ENCODE assay signal across 1 cellular context in genomic region chr5:132825165-132825823, GRCh38.
A peak's percentile ranks its signal among the peaks of the same experiment; 100 is the strongest.
TF ChIP-seq lines count a peak whose summit lies in the region.

No MANE protein-coding gene starts in this region.

TF ChIP-seq in WTC11, 78 proteins besides CTCF, POLR2A, EP300 and RAD21 (continued from another document):
- no peak for TF ChIP-seq E2F1 (CRISPR knock-in tag; IDR thresholded peaks at IDR 0.05)
- TF ChIP-seq NR2C2 (CRISPR knock-in tag; IDR thresholded peaks at IDR 0.05): no peak
- TF ChIP-seq SP1 (CRISPR knock-in tag; conservative IDR thresholded peaks at IDR 0.05): no peak
- TF ChIP-seq TP53 (CRISPR knock-in tag; IDR thresholded peaks at IDR 0.05): 0 out of 2 replicates have a peak, but pooled peaks have one; percentile 48
- TF ChIP-seq FOXJ3 (CRISPR knock-in tag; IDR thresholded peaks at IDR 0.05; ENCODE audit: borderline replicate concordance): no peak
- no peak for TF ChIP-seq IRF1 (CRISPR knock-in tag; IDR thresholded peaks at IDR 0.05)
- TF ChIP-seq RORB (CRISPR knock-in tag; IDR thresholded peaks at IDR 0.05): no peak
- no peak for TF ChIP-seq FOXP4 (CRISPR knock-in tag; IDR thresholded peaks at IDR 0.05)
- no peak for TF ChIP-seq ZNF671 (CRISPR knock-in tag; IDR thresholded peaks at IDR 0.05)
- TF ChIP-seq NFE2L1 (CRISPR knock-in tag; IDR thresholded peaks at IDR 0.05): 0 out of 2 replicates have a peak, but pooled peaks have one; percentile 51
- TF ChIP-seq PREB (CRISPR knock-in tag; IDR thresholded peaks at IDR 0.05; ENCODE audit: borderline replicate concordance): no peak
- TF ChIP-seq MAX (CRISPR knock-in tag; IDR thresholded peaks at IDR 0.05): no peak
- TF ChIP-seq NR1H2 (CRISPR knock-in tag; IDR thresholded peaks at IDR 0.05): no peak
- no peak for TF ChIP-seq ELF4 (CRISPR knock-in tag; IDR thresholded peaks at IDR 0.05; ENCODE audit: low read depth)
- TF ChIP-seq KAT7 (CRISPR knock-in tag; IDR thresholded peaks at IDR 0.05; ENCODE audit: borderline replicate concordance): no peak; the same call in 1 of the 2 replicates
- TF ChIP-seq ZMAT4 (CRISPR knock-in tag; IDR thresholded peaks at IDR 0.05): no peak
- no peak for TF ChIP-seq PRDM15 (CRISPR knock-in tag; IDR thresholded peaks at IDR 0.05)
- no peak for TF ChIP-seq PRRX2 (CRISPR knock-in tag; IDR thresholded peaks at IDR 0.05)
- 0 out of 2 replicates have a peak, but pooled peaks have one; percentile 56 for TF ChIP-seq MYBL2 (CRISPR knock-in tag; IDR thresholded peaks at IDR 0.05)
- no peak for TF ChIP-seq AFF4 (CRISPR knock-in tag; IDR thresholded peaks at IDR 0.05; ENCODE audit: borderline replicate concordance)
- TF ChIP-seq TCF7 (CRISPR knock-in tag; IDR thresholded peaks at IDR 0.05; ENCODE audit: low read depth): no peak
- no peak for TF ChIP-seq MXD4 (CRISPR knock-in tag; IDR thresholded peaks at IDR 0.05; ENCODE audit: borderline replicate concordance)
- TF ChIP-seq ZBTB43 (CRISPR knock-in tag; IDR thresholded peaks at IDR 0.05): peak; percentile 66
